Comparison of ENCODE assay signal across 12 cellular contexts in the genomic region with DNA sequence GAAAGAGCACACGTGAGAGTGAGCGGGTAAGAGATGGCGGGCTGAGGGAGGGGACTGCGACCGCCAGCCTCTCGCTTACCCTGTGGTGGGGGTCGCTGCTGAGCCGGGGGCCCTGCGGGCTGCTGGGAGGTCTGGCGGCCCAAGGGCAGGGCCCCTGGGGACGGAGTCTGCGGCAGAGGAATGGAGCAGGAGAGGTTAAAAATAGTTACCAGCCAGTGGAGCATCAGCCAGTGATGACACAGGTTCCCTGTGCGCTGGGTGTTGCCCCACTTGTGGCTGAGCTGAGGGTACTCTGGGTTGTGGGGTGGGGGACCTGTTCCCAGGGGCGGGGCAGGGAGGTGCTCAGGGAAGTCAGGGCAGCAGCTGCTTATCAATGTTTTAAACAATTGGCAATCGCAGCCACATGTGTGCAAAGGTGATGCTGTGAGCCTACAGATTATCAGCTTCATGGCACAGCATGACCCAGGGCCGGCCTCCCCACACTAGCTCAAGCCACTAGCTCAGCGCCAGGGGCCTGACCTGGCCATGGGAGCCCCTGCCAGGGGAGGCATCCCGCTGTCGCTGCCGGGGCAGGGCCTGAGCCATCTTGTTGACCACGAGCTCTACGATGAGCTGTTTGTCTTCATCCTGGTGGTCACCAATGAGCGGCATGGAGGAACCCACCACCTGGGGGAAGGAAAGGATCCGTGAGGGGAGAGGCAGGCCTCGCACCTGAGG. TPM values are rescaled to one million over a fixed set of nuclear protein-coding genes. Genes with fewer than 3 reads are reported as not detected.
A peak's percentile ranks its signal among the peaks of the same experiment; 100 is the strongest.
DNase-seq lines count a peak whose midpoint lies in the region; ATAC-seq, FAIRE-seq and TF ChIP-seq lines count a peak whose summit lies in the region.
"Had no signal": no experiment of that assay in that cellular context is flagged by ENCODE, and none has a peak within 500 bp of the region (broad histone marks: within the 10 kb centered on the region; RNA-seq: fewer than 3 reads in every experiment).

No MANE protein-coding gene starts in this region.

- ATAC-seq in RWPE2 (ENCODE audit: low read depth) (no peak), gastroesophageal sphincter (no peak), GM21619 (IDR thresholded peaks at IDR 0.05; ENCODE audit: unreplicated experiment) (no peak), HepG2 (no peak)
- ATAC-seq: esophagus mucosa had no signal

- no peak for TF ChIP-seq RAD21 in HepG2 (CRISPR knock-in tag; IDR thresholded peaks at IDR 0.05)

- H3K4me1 ChIP-seq in RWPE2 (ENCODE audit: insufficient read depth, poor library complexity, severe bottlenecking) (peaks cover 12% of the 10 kb centered on the region), gastroesophageal sphincter (peaks cover 0 to 14% (median 0%) of the 10 kb centered on the region in 3 donors), HepG2 (ENCODE audit: insufficient read depth, low read length) (peaks cover 16% of the 10 kb centered on the region)

- CTCF ChIA-PET in HepG2 (lab: Yijun Ruan, JAX; ENCODE audit: low intra/inter-chr PET ratio, low total read pairs), result no interaction called here

- POLR2A ChIA-PET in HepG2 (lab: Yijun Ruan, JAX), result no interaction called here

- H3K9me3 ChIP-seq in RWPE2 (ENCODE audit: severe bottlenecking), result no peaks in the 10 kb centered on the region
- H3K9me3 ChIP-seq in gastroesophageal sphincter, result no peaks in the 10 kb centered on the region
- H3K9me3 ChIP-seq in HepG2 (ENCODE audit: low read length), result no peaks in the 10 kb centered on the region
- H3K9me3 ChIP-seq: mucosa of descending colon had no signal

- H3K27ac ChIP-seq in RWPE2 (ENCODE audit: poor library complexity, severe bottlenecking), result peak overlapping the region; percentile 91
- H3K27ac ChIP-seq in gastroesophageal sphincter, result peak overlapping the region in 3 of 4 donors; percentile 54 to 66 (median 60)
- H3K27ac ChIP-seq in HepG2 (ENCODE audit: extremely low read length, insufficient read depth, low read length), result no peak overlapping the region

- peak; percentile 12 for DNase-seq in AG08396 (ENCODE audit: low spot score)
- no peak for DNase-seq in RWPE2 (ENCODE audit: low spot score)
- peak; percentile 22 for DNase-seq in nephron progenitor cell
- DNase-seq in activated effector memory CD4-positive, alpha-beta T cell treated with anti-CD3 and anti-CD28 coated beads, Interleukin-2, amount 50 U/mL, for 16 hours, result no peak
- no peak for DNase-seq in germinal center (ENCODE audit: low spot score)
- DNase-seq in HepG2 (ENCODE audit: low spot score), result no peak
- DNase-seq: aorta, T-cell had no signal

- H3K27me3 ChIP-seq in RWPE2 (ENCODE audit: insufficient read depth, poor library complexity, severe bottlenecking) (no peaks in the 10 kb centered on the region), gastroesophageal sphincter (peaks cover 7% of the 10 kb centered on the region), HepG2 (ENCODE audit: control insufficient read depth in 1 of 2, insufficient read depth in 2 of 2, low read length in 2 of 2) (no peaks in the 10 kb centered on the region; a peak in 2 of 5 replicates)

- H3K79me2 ChIP-seq in HepG2 (ENCODE audit: insufficient read depth, low read length), result no peaks in the 10 kb centered on the region

- no peaks in the 10 kb centered on the region for H4K20me1 ChIP-seq in HepG2 (ENCODE audit: insufficient read depth, low read length)

- TF ChIP-seq CTCF in RWPE2 (IDR thresholded peaks at IDR 0.05; ENCODE audit: poor library complexity, severe bottlenecking) (no peak), gastroesophageal sphincter (IDR thresholded peaks at IDR 0.05) (no peak), nephron progenitor cell (IDR thresholded peaks at IDR 0.05) (no peak), HepG2 (CRISPR knock-in tag; IDR thresholded peaks at IDR 0.05) (no peak)

- peaks cover 29% of the 10 kb centered on the region for H3K36me3 Mint-ChIP-seq in nephron progenitor cell (ENCODE audit: low read depth)

- peak overlapping the region; percentile 38 for H3K4me3 Mint-ChIP-seq in nephron progenitor cell
- H3K4me3 Mint-ChIP-seq: T-cell had no signal

- no peak overlapping the region for H3K9ac ChIP-seq in HepG2 (ENCODE audit: insufficient read depth, low read depth, low read length)

- no TSS peak for BruUV-seq in HepG2 (replicated peaks; lab: Mats Ljungman, UMichigan)

- TF ChIP-seq EP300 in gastroesophageal sphincter (IDR thresholded peaks at IDR 0.05), result no peak
- no peak for TF ChIP-seq EP300 in HepG2 (IDR thresholded peaks at IDR 0.05; ENCODE audit: low read depth in 2 of 2, low read length in 2 of 2)
- TF ChIP-seq EP300 in HepG2 (CRISPR knock-in tag; IDR thresholded peaks at IDR 0.05; ENCODE audit: borderline replicate concordance), result no peak

- 100% methylated on average over 1 of the region's 25 CpGs; no CpG with 5 or more reads in 1 of the 2 donors for WGBS in gastroesophageal sphincter (ENCODE audit: low coverage in 1 of 2), 2 donors
- WGBS in HepG2 (ENCODE audit: low lambda C conversion rate), result 60% methylated on average over 2 of the region's 25 CpGs

- peak overlapping the region; percentile 54 for H3K4me3 ChIP-seq in RWPE2 (ENCODE audit: severe bottlenecking)
- H3K4me3 ChIP-seq in gastroesophageal sphincter, result peak overlapping the region in 1 of 2 donors; percentile 36
- H3K4me3 ChIP-seq in HepG2 (replicated peaks in 1 of 3; ENCODE audit: insufficient read depth in 1 of 3, low read depth in 2 of 3, low read length in 3 of 3), result no peak overlapping the region
- H3K4me3 ChIP-seq: mucosa of descending colon had no signal

- peaks cover 2% of the 10 kb centered on the region for H3K27me3 Mint-ChIP-seq in nephron progenitor cell (ENCODE audit: low read depth, poor library complexity)

- H3K36me3 ChIP-seq in RWPE2 (ENCODE audit: low read depth) (peaks cover 10% of the 10 kb centered on the region), gastroesophageal sphincter (peaks cover 0 to 24% of the 10 kb centered on the region in 2 donors), HepG2 (replicated peaks in 1 of 2; ENCODE audit: control insufficient read depth in 1 of 2, insufficient read depth in 2 of 2, low read length in 2 of 2) (0 out of 5 replicates have a peak, but pooled peaks cover 0 to under 1% of the 10 kb centered on the region in 2 experiments)

- H3K9me3 Mint-ChIP-seq in nephron progenitor cell, result peaks cover 72% of the 10 kb centered on the region
- H3K9me3 Mint-ChIP-seq: T-cell had no signal

- H3K4me2 ChIP-seq in HepG2 (ENCODE audit: low read depth, low read length), result no peak overlapping the region

- no peak overlapping the region for H2AFZ ChIP-seq in HepG2 (ENCODE audit: low read length)

- TF ChIP-seq POLR2A in gastroesophageal sphincter (IDR thresholded peaks at IDR 0.05) (no peak), HepG2 (IDR thresholded peaks at IDR 0.05; ENCODE audit: insufficient read depth in 1 of 2, low read depth in 2 of 2, low read length in 2 of 2) (no peak)

- peaks cover 55% of the 10 kb centered on the region for H3K4me1 Mint-ChIP-seq in nephron progenitor cell

- in situ Hi-C loops in HepG2 (cut with HindIII; ENCODE audit: extremely low pct_ligation_motif_present, low pct_unique_long_range_greater_than_20kb), result no loop called here

- no peak overlapping the region for H3K27ac Mint-ChIP-seq in nephron progenitor cell
- H3K27ac Mint-ChIP-seq: T-cell had no signal

- FAIRE-seq in HepG2 (lab: Jason Lieb, UNC), result no peak

- intact Hi-C loops in HepG2 (cut with micrococcal nuclease; ENCODE audit: unreplicated experiment), result no loop called here

RNA-seq across cellular contexts. Expression of a gene that starts 7.5 kb away (rescaled TPM):
- 100 to 1,000 TPM in 3 of 4 donors, 10 to 100 TPM in 1; 77.4 to 204 (median 156) TPM for total RNA-seq in gastroesophageal sphincter
- total RNA-seq in HepG2 (2016; rRNA removed; fragmentation: Illumina TruSeq; extraction: Trizol), result 8.2 and 12.3 TPM in 2 replicates
- 7.5 and 7.6 TPM in 2 replicates for total RNA-seq in HepG2 (2016; cell fraction: cytosol; rRNA removed; fragmentation: Illumina TruSeq; extraction: Trizol; ENCODE audit: low read depth)
- 5.4 and 11.4 TPM in 2 replicates for total RNA-seq in HepG2 (2016; cell fraction: insoluble cytoplasmic fraction; rRNA removed; fragmentation: Illumina TruSeq; extraction: Trizol)
- total RNA-seq in HepG2 (2016; cell fraction: membrane; rRNA removed; fragmentation: Illumina TruSeq; extraction: Trizol), result 6.6 and 6.7 TPM in 2 replicates
- total RNA-seq in HepG2 (2016; cell fraction: nucleus; rRNA removed; fragmentation: Illumina TruSeq; extraction: Trizol), result 13.9 and 15.2 TPM in 2 replicates
- polyA plus RNA-seq in HepG2 (2011; rRNA removed), result 45.8 and 51.0 TPM in 2 replicates
- 45.7 and 69.7 TPM in 2 replicates for polyA plus RNA-seq in HepG2 (2011; cell fraction: cytosol; rRNA removed)
- polyA plus RNA-seq in HepG2 (2011; cell fraction: nucleus; rRNA removed), result 15.0 and 23.0 TPM in 2 replicates
- polyA plus RNA-seq in HepG2 (2012), result 12.6 and 21.9 TPM in 2 replicates
- 20.5 and 24.5 TPM in 2 replicates for polyA plus RNA-seq in HepG2 (2016; cell fraction: cytosol; fragmentation: Illumina TruSeq; extraction: Trizol; ENCODE audit: low read depth)
- polyA plus RNA-seq in HepG2 (2016; cell fraction: insoluble cytoplasmic fraction; fragmentation: Illumina TruSeq; extraction: Trizol; ENCODE audit: low read depth), result 16.0 and 16.1 TPM in 2 replicates
- polyA plus RNA-seq in HepG2 (2016; cell fraction: membrane; fragmentation: Illumina TruSeq; extraction: Trizol; ENCODE audit: low read depth), result 15.8 and 15.9 TPM in 2 replicates
- polyA plus RNA-seq in HepG2 (2016; cell fraction: nucleus; fragmentation: Illumina TruSeq; extraction: Trizol; ENCODE audit: insufficient read depth, low read depth), result 41.3 and 42.2 TPM in 2 replicates
- polyA minus RNA-seq in HepG2 (2011; rRNA and poly(A)+ RNA removed; ENCODE audit: low replicate concordance), result 137 and 721 TPM in 2 replicates
- polyA minus RNA-seq in HepG2 (2011; cell fraction: cytosol; rRNA and poly(A)+ RNA removed), result 29.7 and 39.0 TPM in 2 replicates
- polyA minus RNA-seq in HepG2 (2011; cell fraction: nucleus; rRNA and poly(A)+ RNA removed), result 10.4 and 11.7 TPM in 2 replicates

RNA-seq across cellular contexts. Expression of a gene that starts 13.8 kb away (rescaled TPM):
- total RNA-seq in gastroesophageal sphincter, result 10 to 100 TPM; 27.5 to 46.8 (median 38.5) TPM
- total RNA-seq in HepG2 (2016; rRNA removed; fragmentation: Illumina TruSeq; extraction: Trizol), result 15.0 and 18.0 TPM in 2 replicates
- total RNA-seq in HepG2 (2016; cell fraction: cytosol; rRNA removed; fragmentation: Illumina TruSeq; extraction: Trizol; ENCODE audit: low read depth), result 13.7 and 15.0 TPM in 2 replicates
- total RNA-seq in HepG2 (2016; cell fraction: insoluble cytoplasmic fraction; rRNA removed; fragmentation: Illumina TruSeq; extraction: Trizol), result 12.4 and 19.1 TPM in 2 replicates
- 27.5 and 29.8 TPM in 2 replicates for total RNA-seq in HepG2 (2016; cell fraction: membrane; rRNA removed; fragmentation: Illumina TruSeq; extraction: Trizol)
- 17.5 and 21.2 TPM in 2 replicates for total RNA-seq in HepG2 (2016; cell fraction: nucleus; rRNA removed; fragmentation: Illumina TruSeq; extraction: Trizol)
- polyA plus RNA-seq in HepG2 (2011; rRNA removed), result 33.1 and 37.3 TPM in 2 replicates
- polyA plus RNA-seq in HepG2 (2011; cell fraction: cytosol; rRNA removed), result 14.7 and 19.5 TPM in 2 replicates
- polyA plus RNA-seq in HepG2 (2011; cell fraction: nucleus; rRNA removed), result 73.7 and 100 TPM in 2 replicates
- 21.8 and 22.3 TPM in 2 replicates for polyA plus RNA-seq in HepG2 (2012)
- 22.7 and 24.3 TPM in 2 replicates for polyA plus RNA-seq in HepG2 (2016; cell fraction: cytosol; fragmentation: Illumina TruSeq; extraction: Trizol; ENCODE audit: low read depth)
- 17.2 and 19.2 TPM in 2 replicates for polyA plus RNA-seq in HepG2 (2016; cell fraction: insoluble cytoplasmic fraction; fragmentation: Illumina TruSeq; extraction: Trizol; ENCODE audit: low read depth)
- polyA plus RNA-seq in HepG2 (2016; cell fraction: membrane; fragmentation: Illumina TruSeq; extraction: Trizol; ENCODE audit: low read depth), result 34.0 and 37.5 TPM in 2 replicates
- 48.7 and 51.3 TPM in 2 replicates for polyA plus RNA-seq in HepG2 (2016; cell fraction: nucleus; fragmentation: Illumina TruSeq; extraction: Trizol; ENCODE audit: insufficient read depth, low read depth)
- 42.0 and 212 TPM in 2 replicates for polyA minus RNA-seq in HepG2 (2011; rRNA and poly(A)+ RNA removed; ENCODE audit: low replicate concordance)
- 14.2 and 23.2 TPM in 2 replicates for polyA minus RNA-seq in HepG2 (2011; cell fraction: cytosol; rRNA and poly(A)+ RNA removed)
- polyA minus RNA-seq in HepG2 (2011; cell fraction: nucleus; rRNA and poly(A)+ RNA removed), result 24.6 and 28.8 TPM in 2 replicates

RNA-seq across cellular contexts. Expression of a gene that starts 44.9 kb away (rescaled TPM):
- total RNA-seq in gastroesophageal sphincter, result under 1 TPM in 2 of 4 donors, not detected in 2; 0.27 TPM
- total RNA-seq in HepG2 (2016; rRNA removed; fragmentation: Illumina TruSeq; extraction: Trizol), result not detected in 2 replicates
- total RNA-seq in HepG2 (2016; cell fraction: cytosol; rRNA removed; fragmentation: Illumina TruSeq; extraction: Trizol; ENCODE audit: low read depth), result not detected in 2 replicates
- total RNA-seq in HepG2 (2016; cell fraction: insoluble cytoplasmic fraction; rRNA removed; fragmentation: Illumina TruSeq; extraction: Trizol), result not detected in 2 replicates
- not detected in 2 replicates for total RNA-seq in HepG2 (2016; cell fraction: membrane; rRNA removed; fragmentation: Illumina TruSeq; extraction: Trizol)
- not detected in 2 replicates for total RNA-seq in HepG2 (2016; cell fraction: nucleus; rRNA removed; fragmentation: Illumina TruSeq; extraction: Trizol)
- not detected in 2 replicates for polyA plus RNA-seq in HepG2 (2011; rRNA removed)
- not detected in 2 replicates for polyA plus RNA-seq in HepG2 (2011; cell fraction: cytosol; rRNA removed)
- not detected in 2 replicates for polyA plus RNA-seq in HepG2 (2011; cell fraction: nucleus; rRNA removed)
- not detected in 2 replicates for polyA plus RNA-seq in HepG2 (2012)
- 0.03 and 0.14 TPM in 2 replicates for polyA plus RNA-seq in HepG2 (2016; cell fraction: cytosol; fragmentation: Illumina TruSeq; extraction: Trizol; ENCODE audit: low read depth)
- not detected in 2 replicates for polyA plus RNA-seq in HepG2 (2016; cell fraction: insoluble cytoplasmic fraction; fragmentation: Illumina TruSeq; extraction: Trizol; ENCODE audit: low read depth)
- 0.08 and 0.29 TPM in 2 replicates for polyA plus RNA-seq in HepG2 (2016; cell fraction: membrane; fragmentation: Illumina TruSeq; extraction: Trizol; ENCODE audit: low read depth)
- polyA plus RNA-seq in HepG2 (2016; cell fraction: nucleus; fragmentation: Illumina TruSeq; extraction: Trizol; ENCODE audit: insufficient read depth, low read depth), result not detected in 2 replicates
- polyA minus RNA-seq in HepG2 (2011; rRNA and poly(A)+ RNA removed; ENCODE audit: low replicate concordance), result 0.07 TPM in 1 of 2 replicates, not detected in the other
- polyA minus RNA-seq in HepG2 (2011; cell fraction: cytosol; rRNA and poly(A)+ RNA removed), result not detected in 2 replicates
- not detected in 2 replicates for polyA minus RNA-seq in HepG2 (2011; cell fraction: nucleus; rRNA and poly(A)+ RNA removed)

RNA-seq across cellular contexts. Expression of a gene that starts 55.0 kb away (rescaled TPM):
- total RNA-seq in gastroesophageal sphincter, result 10 to 100 TPM in 1 of 4 donors, 1 to 10 TPM in 2, under 1 TPM in 1; 0.78 to 18.4 (median 4.7) TPM
- total RNA-seq in HepG2 (2016; rRNA removed; fragmentation: Illumina TruSeq; extraction: Trizol), result not detected in 2 replicates
- not detected in 2 replicates for total RNA-seq in HepG2 (2016; cell fraction: cytosol; rRNA removed; fragmentation: Illumina TruSeq; extraction: Trizol; ENCODE audit: low read depth)
- total RNA-seq in HepG2 (2016; cell fraction: insoluble cytoplasmic fraction; rRNA removed; fragmentation: Illumina TruSeq; extraction: Trizol), result not detected in 2 replicates
- total RNA-seq in HepG2 (2016; cell fraction: membrane; rRNA removed; fragmentation: Illumina TruSeq; extraction: Trizol), result not detected in 2 replicates
- 0.31 TPM in 1 of 2 replicates, not detected in the other for total RNA-seq in HepG2 (2016; cell fraction: nucleus; rRNA removed; fragmentation: Illumina TruSeq; extraction: Trizol)
- 0.01 TPM in 1 of 2 replicates, not detected in the other for polyA plus RNA-seq in HepG2 (2011; rRNA removed)
- not detected in 2 replicates for polyA plus RNA-seq in HepG2 (2011; cell fraction: cytosol; rRNA removed)
- 0.03 and 0.11 TPM in 2 replicates for polyA plus RNA-seq in HepG2 (2011; cell fraction: nucleus; rRNA removed)
- 0.09 TPM in 1 of 2 replicates, not detected in the other for polyA plus RNA-seq in HepG2 (2012)
- polyA plus RNA-seq in HepG2 (2016; cell fraction: cytosol; fragmentation: Illumina TruSeq; extraction: Trizol; ENCODE audit: low read depth), result not detected in 2 replicates
- polyA plus RNA-seq in HepG2 (2016; cell fraction: insoluble cytoplasmic fraction; fragmentation: Illumina TruSeq; extraction: Trizol; ENCODE audit: low read depth), result not detected in 2 replicates
- not detected in 2 replicates for polyA plus RNA-seq in HepG2 (2016; cell fraction: membrane; fragmentation: Illumina TruSeq; extraction: Trizol; ENCODE audit: low read depth)
- not detected in 2 replicates for polyA plus RNA-seq in HepG2 (2016; cell fraction: nucleus; fragmentation: Illumina TruSeq; extraction: Trizol; ENCODE audit: insufficient read depth, low read depth)
- polyA minus RNA-seq in HepG2 (2011; rRNA and poly(A)+ RNA removed; ENCODE audit: low replicate concordance), result 0.34 and 0.77 TPM in 2 replicates
- not detected in 2 replicates for polyA minus RNA-seq in HepG2 (2011; cell fraction: cytosol; rRNA and poly(A)+ RNA removed)
- polyA minus RNA-seq in HepG2 (2011; cell fraction: nucleus; rRNA and poly(A)+ RNA removed), result 0.13 TPM in 1 of 2 replicates, not detected in the other

Comparison
In these comparisons a context has a peak if more than half of its experiments do, and no peak if none do; other contexts are left out.
1. DNase-seq: peak in AG08396 (single experiment) and nephron progenitor cell (single experiment); none in RWPE2 (single experiment), activated effector memory CD4-positive, alpha-beta T cell treated with anti-CD3 and anti-CD28 coated beads, Interleukin-2, amount 50 U/mL, for 16 hours (single experiment), germinal center (single experiment) and HepG2 (single experiment).
2. RNA of a gene that starts 7.5 kb away (total RNA-seq): 77.4 to 204 TPM in gastroesophageal sphincter; 5.4 to 15.2 TPM in HepG2; every median in the first group is over 4 times any median in the second.